Comparison of ENCODE assay signal across 15 cellular contexts in the genomic region with DNA sequence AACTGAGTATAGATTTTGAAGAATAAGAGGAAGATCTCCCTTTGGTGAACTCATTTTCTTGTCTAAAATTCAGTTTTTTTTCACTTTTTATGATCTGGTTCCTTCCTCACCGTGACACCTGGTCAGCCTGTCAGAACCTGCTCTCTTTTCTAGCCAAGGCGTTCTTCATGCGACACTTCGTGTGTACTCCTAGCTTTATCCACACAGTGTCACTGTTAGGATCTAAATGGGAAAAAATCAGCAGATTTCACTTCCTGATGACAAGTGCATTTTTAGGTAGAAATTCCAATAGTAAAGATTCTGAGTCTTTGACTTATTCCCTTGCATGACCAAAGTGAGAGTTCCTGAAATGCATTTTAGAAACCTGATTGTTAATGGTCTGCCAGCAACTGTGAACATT.
"Had no signal": no experiment of that assay in that cellular context is flagged by ENCODE, and none has a peak within 500 bp of the region (broad histone marks: within the 10 kb centered on the region; RNA-seq: fewer than 3 reads in every experiment).

No MANE protein-coding gene starts in this region.

- ATAC-seq: activated CD4-positive, CD25-positive, alpha-beta regulatory T cell treated with anti-CD3 and anti-CD28 coated beads, Interleukin-2, amount 50 U/mL, for 24 hours; left colon; pancreas; stimulated activated effector memory CD8-positive, alpha-beta T cell treated with anti-CD3 and anti-CD28 coated beads, Interleukin-12 subunit alpha, Interleukin-12 subunit beta, amount 100 ng/mL, for 72 hours had no signal

- H3K27me3 ChIP-seq: pancreas had no signal

- DNase-seq: activated CD4-positive, alpha-beta T cell treated with anti-CD3 and anti-CD28 coated beads, Interleukin-2, amount 50 U/mL, for 1 hour; activated naive CD8-positive, alpha-beta T cell treated with anti-CD3 and anti-CD28 coated beads for 36 hours; cortex of kidney; effector CD4-positive, alpha-beta T cell; foreskin fibroblast; glutamatergic neuron; left colon; midbrain; pancreas; stimulated activated CD4-positive, alpha-beta T cell treated with anti-CD3 and anti-CD28 coated beads, Interleukin-12 subunit alpha, Interleukin-12 subunit beta, amount 100 ng/mL, for 4 hours; stimulated activated CD4-positive, alpha-beta T cell treated with anti-CD3 and anti-CD28 coated beads, Interleukin-2, amount 100 ng/mL, for 24 hours had no signal

- H3K4me3 ChIP-seq: lung, pancreas, thoracic aorta had no signal

- H3K27ac ChIP-seq: pancreas, thoracic aorta had no signal

- H3K9me3 ChIP-seq: pancreas, thoracic aorta had no signal

- H3K4me1 ChIP-seq: pancreas had no signal

- H3K36me3 ChIP-seq: pancreas, thoracic aorta had no signal
